31 cellular contexts compared by ENCODE assay signal in the genomic region with DNA sequence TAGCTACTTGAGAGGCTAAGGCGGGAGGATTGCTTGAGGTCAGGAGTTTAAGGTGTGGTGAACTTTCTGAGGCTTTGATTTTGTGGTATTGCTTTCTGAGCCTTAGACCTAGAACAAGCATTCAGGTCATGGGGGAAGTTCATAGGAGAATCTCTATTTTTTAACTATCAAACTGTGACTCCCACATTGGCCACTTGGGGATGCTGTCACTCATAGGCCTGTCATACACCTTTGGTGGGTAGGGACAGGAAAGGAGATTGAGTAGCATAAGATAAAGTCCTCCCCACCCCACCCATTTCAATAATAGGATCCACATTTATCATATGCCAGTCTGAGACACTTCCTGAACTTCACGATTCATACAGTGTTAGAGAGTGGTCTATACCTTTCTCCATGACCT. TPM values are rescaled to one million over a fixed set of nuclear protein-coding genes. Genes with fewer than 3 reads are reported as not detected.
DNase-seq lines count a peak whose midpoint lies in the region; ATAC-seq and TF ChIP-seq lines count a peak whose summit lies in the region.
"Had no signal": no experiment of that assay in that cellular context is flagged by ENCODE, and none has a peak within 500 bp of the region (broad histone marks: within the 10 kb centered on the region; RNA-seq: fewer than 3 reads in every experiment).

No MANE protein-coding gene starts in this region.

- H3K27me3 Mint-ChIP-seq in GM23338 (ENCODE audit: insufficient read depth, low read depth, poor library complexity) (peaks cover 5% of the 10 kb centered on the region), nephron progenitor cell (ENCODE audit: low read depth, poor library complexity) (no peaks in the 10 kb centered on the region)
- H3K27me3 Mint-ChIP-seq: progenitor cell of endocrine pancreas had no signal

- no peaks in the 10 kb centered on the region for H3K4me1 Mint-ChIP-seq in GM23338
- no peaks in the 10 kb centered on the region for H3K4me1 Mint-ChIP-seq in nephron progenitor cell
- H3K4me1 Mint-ChIP-seq: activated CD4-positive, alpha-beta T cell treated with anti-CD3 and anti-CD28 coated beads for 36 hours; neural progenitor cell; stimulated activated effector memory CD8-positive, alpha-beta T cell treated with anti-CD3 and anti-CD28 coated beads, Interleukin-12 subunit alpha, Interleukin-12 subunit beta, amount 100 ng/mL, for 72 hours had no signal

- H4K20me1 ChIP-seq in GM23338 (replicated peaks; ENCODE audit: insufficient read depth): no peaks in the 10 kb centered on the region

- H3K9me3 Mint-ChIP-seq in GM23338 (peaks cover 95% of the 10 kb centered on the region), nephron progenitor cell (peaks cover 85% of the 10 kb centered on the region)
- H3K9me3 Mint-ChIP-seq: stimulated activated effector memory CD8-positive, alpha-beta T cell treated with anti-CD3 and anti-CD28 coated beads, Interleukin-12 subunit alpha, Interleukin-12 subunit beta, amount 100 ng/mL, for 72 hours had no signal

- peaks cover 27% of the 10 kb centered on the region for H3K36me3 Mint-ChIP-seq in GM23338 (ENCODE audit: low read depth)
- no peaks in the 10 kb centered on the region for H3K36me3 Mint-ChIP-seq in nephron progenitor cell (ENCODE audit: low read depth)
- H3K36me3 Mint-ChIP-seq: neural progenitor cell; stimulated activated effector memory CD8-positive, alpha-beta T cell treated with anti-CD3 and anti-CD28 coated beads, Interleukin-12 subunit alpha, Interleukin-12 subunit beta, amount 100 ng/mL, for 72 hours had no signal

- no peak for TF ChIP-seq POLR2A in body of pancreas (IDR thresholded peaks at IDR 0.05)

- no peak overlapping the region for H3K4me2 ChIP-seq in GM23338
- H3K4me2 ChIP-seq: hepatocyte, neural progenitor cell, PC-9 had no signal

- no peaks in the 10 kb centered on the region for H3K79me2 ChIP-seq in GM23338 (replicated peaks; ENCODE audit: insufficient read depth)
- H3K79me2 ChIP-seq: hepatocyte had no signal

- H3K4me3 ChIP-seq in GM23338: no peak overlapping the region
- H3K4me3 ChIP-seq in cardiac fibroblast (replicated peaks in 1 of 2; ENCODE audit: low read depth in 2 of 2, low read length in 2 of 2): no peak overlapping the region
- no peak overlapping the region for H3K4me3 ChIP-seq in retinal pigment epithelial cell (ENCODE audit: low read length)
- no peak overlapping the region for H3K4me3 ChIP-seq in body of pancreas
- H3K4me3 ChIP-seq: GM23248, hepatocyte, lower lobe of right lung, neural progenitor cell, PC-9, vagina had no signal

- no peak overlapping the region for H2AFZ ChIP-seq in GM23338
- H2AFZ ChIP-seq: GM23248, hepatocyte, neural progenitor cell, PC-9 had no signal

- no peak overlapping the region for H3K27ac Mint-ChIP-seq in GM23338
- no peak overlapping the region for H3K27ac Mint-ChIP-seq in nephron progenitor cell
- H3K27ac Mint-ChIP-seq: activated CD4-positive, alpha-beta T cell treated with anti-CD3 and anti-CD28 coated beads for 36 hours; CD4-positive, alpha-beta T cell; neural progenitor cell; progenitor cell of endocrine pancreas; stimulated activated effector memory CD8-positive, alpha-beta T cell treated with anti-CD3 and anti-CD28 coated beads, Interleukin-12 subunit alpha, Interleukin-12 subunit beta, amount 100 ng/mL, for 72 hours had no signal

- 45 to 55% methylated on average over 2 of the region's 2 CpGs for WGBS in body of pancreas, 2 donors

- no peak overlapping the region for H3K27ac ChIP-seq in GM23338 (ENCODE audit: low read depth)
- no peak overlapping the region for H3K27ac ChIP-seq in body of pancreas
- H3K27ac ChIP-seq: hepatocyte, HL-60, lower lobe of right lung, neural progenitor cell, PC-9, vagina had no signal

- ATAC-seq in GM23338 (no peak), body of pancreas (no peak), GM19463 (IDR thresholded peaks at IDR 0.05; ENCODE audit: unreplicated experiment) (no peak)
- ATAC-seq: activated CD4-positive, alpha-beta T cell treated with anti-CD3 and anti-CD28 coated beads for 36 hours; activated T-cell treated with anti-CD3 and anti-CD28 coated beads, Interleukin-2, amount 50 U/mL, for 4 hours; lower lobe of right lung; stimulated activated effector memory CD8-positive, alpha-beta T cell treated with anti-CD3 and anti-CD28 coated beads, Interleukin-12 subunit alpha, Interleukin-12 subunit beta, amount 100 ng/mL, for 72 hours had no signal

- H3K36me3 ChIP-seq in GM23338 (ENCODE audit: insufficient read depth) (no peaks in the 10 kb centered on the region), body of pancreas (replicated peaks in 1 of 2; ENCODE audit: insufficient read depth in 1 of 2, low read depth in 2 of 2) (no peaks in the 10 kb centered on the region)
- H3K36me3 ChIP-seq: lower lobe of right lung, neural progenitor cell, vagina had no signal

- H3K27me3 ChIP-seq in GM23338 (ENCODE audit: insufficient read depth) (no peaks in the 10 kb centered on the region), body of pancreas (no peaks in the 10 kb centered on the region)
- H3K27me3 ChIP-seq: hepatocyte, neural progenitor cell, vagina had no signal

- H3K9me3 ChIP-seq in body of pancreas: no peaks in the 10 kb centered on the region
- H3K9me3 ChIP-seq: lower lobe of right lung, vagina had no signal

- no peaks in the 10 kb centered on the region for H3K9me2 ChIP-seq in GM23338 (ENCODE audit: insufficient read depth)

- intact Hi-C loops in body of pancreas (cut with DNase I): no loop called here

- H3K4me1 ChIP-seq in GM23338 (ENCODE audit: insufficient read depth) (no peaks in the 10 kb centered on the region), body of pancreas (no peaks in the 10 kb centered on the region)
- H3K4me1 ChIP-seq: lower lobe of right lung, neural progenitor cell, vagina had no signal

- peak; percentile 43 to 54; a peak in 3 of 4 replicates for TF ChIP-seq CTCF in GM23338 (conservative IDR thresholded peaks at IDR 0.05; ENCODE audit: low read depth in 2 of 2)
- TF ChIP-seq CTCF in cardiac fibroblast (IDR thresholded peaks at IDR 0.05; ENCODE audit: low read depth, low read length): peak; percentile 34
- peak; percentile 31 for TF ChIP-seq CTCF in retinal pigment epithelial cell (conservative IDR thresholded peaks at IDR 0.05; ENCODE audit: low read depth, low read length)
- no peak for TF ChIP-seq CTCF in nephron progenitor cell (IDR thresholded peaks at IDR 0.05)
- no peak for TF ChIP-seq CTCF in body of pancreas (IDR thresholded peaks at IDR 0.05)

- no peaks in the 10 kb centered on the region for H3F3A ChIP-seq in GM23338 (replicated peaks; ENCODE audit: low read depth)

- H3K4me3 Mint-ChIP-seq in GM23338 (no peak overlapping the region), nephron progenitor cell (no peak overlapping the region)
- H3K4me3 Mint-ChIP-seq: activated CD4-positive, alpha-beta T cell treated with anti-CD3 and anti-CD28 coated beads for 36 hours; activated T-cell treated with anti-CD3 and anti-CD28 coated beads, Interleukin-2, amount 50 U/mL, for 4 hours; CD4-positive, alpha-beta T cell; neural progenitor cell; stimulated activated effector memory CD8-positive, alpha-beta T cell treated with anti-CD3 and anti-CD28 coated beads, Interleukin-12 subunit alpha, Interleukin-12 subunit beta, amount 100 ng/mL, for 72 hours had no signal

- DNase-seq in GM23338 (ENCODE audit: low spot score) (peak; percentile 31), NAMALWA (ENCODE audit: low spot score) (peak; percentile 10), cardiac fibroblast (ENCODE audit: low read depth in 2 of 2) (no peak), retinal pigment epithelial cell (ENCODE audit: low read depth) (no peak), nephron progenitor cell (no peak), body of pancreas (no peak)
- DNase-seq: activated CD4-positive, alpha-beta T cell treated with anti-CD3 and anti-CD28 coated beads for 36 hours; activated CD8-positive, alpha-beta memory T cell treated with anti-CD3 and anti-CD28 coated beads for 24 hours; activated naive CD4-positive, alpha-beta T cell treated with Interleukin-2 at 50 U/mL for 16 hours; activated T-cell treated with anti-CD3 and anti-CD28 coated beads, Interleukin-2, amount 50 U/mL, for 4 hours; CD4-positive, alpha-beta T cell; DMS153; foreskin fibroblast; GF-D8; GM23248; lower lobe of right lung; NCI-H2171 treated with DMSO at 0.1 percent for 48 hours; NCI-H748 treated with DMSO at 0.1 percent for 48 hours; PC-9; SIG-M5; T-helper 1 cell had no signal

TF ChIP-seq in GM23338, 12 proteins besides CTCF, POLR2A, EP300 and RAD21:
- TF ChIP-seq ZNF331 (CRISPR knock-in tag; IDR thresholded peaks at IDR 0.05; ENCODE audit: low read depth): no peak
- TF ChIP-seq REST (IDR thresholded peaks at IDR 0.05; ENCODE audit: unreplicated experiment): no peak

RNA-seq across cellular contexts. Expression of gene PSG2, which starts 41.9 kb away (rescaled TPM):
- not detected in 2 replicates for total RNA-seq in GM23338 (2014; rRNA removed; shearing (Covaris generic))
- not detected in 2 replicates for polyA plus RNA-seq in GM23338 (2016; fragmentation: Nextera tagmentation; extraction: Ambion mirVana)
- total RNA-seq in body of pancreas: not detected
- total RNA-seq: activated CD4-positive, alpha-beta T cell treated with anti-CD3 and anti-CD28 coated beads for 36 hours; activated T-cell treated with anti-CD3 and anti-CD28 coated beads, Interleukin-2, amount 50 U/mL, for 4 hours; cardiac septum; CD4-positive, alpha-beta T cell; dermis microvascular lymphatic vessel endothelial cell; hepatocyte; lower lobe of right lung; PC-9; progenitor cell of endocrine pancreas; skeletal muscle tissue; vagina had no signal
- polyA plus RNA-seq: hepatocyte had no signal

Comparison
In these comparisons a context has a peak if more than half of its experiments do, and no peak if none do; other contexts are left out.
1. DNase-seq: peak in GM23338 (single experiment) and NAMALWA (single experiment); none in cardiac fibroblast (0 of 2), retinal pigment epithelial cell (single experiment), nephron progenitor cell (single experiment) and body of pancreas (0 of 4).
2. CTCF ChIP-seq: peak in GM23338 (2 of 2), cardiac fibroblast (single experiment) and retinal pigment epithelial cell (single experiment); none in nephron progenitor cell (single experiment) and body of pancreas (0 of 7).